12 cellular contexts compared by ENCODE assay signal in the genomic region with DNA sequence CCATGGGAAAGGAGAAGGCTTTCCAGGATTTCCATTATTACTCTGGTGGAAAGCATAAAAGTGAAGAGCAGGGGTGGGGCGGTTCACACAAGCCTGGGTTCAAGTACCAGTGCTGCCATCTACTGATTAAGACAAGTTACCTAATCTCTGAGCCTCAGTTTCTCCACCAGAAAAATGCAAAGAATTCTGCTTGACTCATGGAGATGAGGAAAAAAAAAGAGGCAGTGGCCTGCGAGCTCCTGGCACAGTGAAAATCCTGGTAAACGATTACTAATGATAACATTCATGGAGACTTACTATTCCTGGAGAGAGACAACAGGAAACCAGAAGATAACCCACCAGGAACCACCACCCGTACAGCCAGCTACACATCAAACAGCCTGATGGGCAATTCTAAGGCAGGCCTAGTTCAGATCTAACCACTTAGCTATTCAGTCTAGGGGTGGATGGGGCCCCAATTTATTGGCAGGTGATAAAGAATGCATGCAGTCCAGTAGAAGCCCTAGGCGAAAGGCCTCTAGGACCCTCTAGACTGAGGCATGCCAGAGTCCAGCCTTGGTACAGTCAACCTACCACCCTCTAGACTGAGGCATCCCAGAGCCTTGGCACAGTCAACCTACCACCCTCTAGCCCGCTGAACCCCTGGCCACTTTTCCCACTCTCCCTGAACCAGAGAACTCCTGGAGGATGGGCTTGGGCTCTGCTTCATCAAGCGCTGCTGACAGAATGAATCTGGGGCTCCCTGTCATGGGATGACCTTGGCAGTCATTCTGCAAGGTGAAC. TPM values are rescaled to one million over a fixed set of nuclear protein-coding genes. Genes with fewer than 3 reads are reported as not detected.
A peak's percentile ranks its signal among the peaks of the same experiment; 100 is the strongest.
DNase-seq lines count a peak whose midpoint lies in the region; ATAC-seq and TF ChIP-seq lines count a peak whose summit lies in the region.
"Had no signal": no experiment of that assay in that cellular context is flagged by ENCODE, and none has a peak within 500 bp of the region (broad histone marks: within the 10 kb centered on the region; RNA-seq: fewer than 3 reads in every experiment).

No MANE protein-coding gene starts in this region.

- peaks cover 61% of the 10 kb centered on the region for H3K4me1 ChIP-seq in A673 (ENCODE audit: insufficient read depth, low read length, poor library complexity, severe bottlenecking)

- H3K36me3 Mint-ChIP-seq in nephron progenitor cell (ENCODE audit: low read depth), result peaks cover 31% of the 10 kb centered on the region
- H3K36me3 Mint-ChIP-seq in effector memory CD8-positive, alpha-beta T cell (ENCODE audit: insufficient read depth), result no peaks in the 10 kb centered on the region
- H3K36me3 Mint-ChIP-seq: CD4-positive, CD25-positive, alpha-beta regulatory T cell had no signal

- H3K27ac ChIP-seq in A673 (ENCODE audit: low read depth, low read length, poor library complexity, severe bottlenecking) (peak overlapping the region; percentile 79), epithelial cell of prostate (peak overlapping the region; percentile 99)

- DNase-seq in A673 (ENCODE audit: low spot score) (no peak), MG63 (no peak), epithelial cell of prostate (ENCODE audit: low read depth, low spot score) (no peak), nephron progenitor cell (no peak), HUDEP-2 (lab: John Stamatoyannopoulos, UW; ENCODE audit: unreplicated experiment in 76 of 76) (no peak)
- DNase-seq in effector memory CD8-positive, alpha-beta T cell, result no peak
- DNase-seq in activated naive CD4-positive, alpha-beta T cell treated with Interleukin-2 at 50 U/mL for 16 hours, result no peak
- no peak for DNase-seq in stimulated activated naive CD8-positive, alpha-beta T cell treated with anti-CD3 and anti-CD28 coated beads, Interleukin-15, amount 100 ng/mL, for 72 hours
- DNase-seq: activated naive CD4-positive, alpha-beta T cell treated with anti-CD3 and anti-CD28 coated beads, Interleukin-2, amount 50 U/mL, for 16 hours; CD4-positive, CD25-positive, alpha-beta regulatory T cell; naive thymus-derived CD8-positive, alpha-beta T cell; RPMI8226 had no signal

- peaks cover 69% of the 10 kb centered on the region for H3K4me1 Mint-ChIP-seq in nephron progenitor cell
- peaks cover 8 to 11% of the 10 kb centered on the region in 2 donors for H3K4me1 Mint-ChIP-seq in effector memory CD8-positive, alpha-beta T cell (ENCODE audit: low read depth in 2 of 2)
- H3K4me1 Mint-ChIP-seq in stimulated activated naive CD8-positive, alpha-beta T cell treated with anti-CD3 and anti-CD28 coated beads, Interleukin-15, amount 100 ng/mL, for 72 hours, result peaks cover 16% of the 10 kb centered on the region

- no peaks in the 10 kb centered on the region for H3K9me3 ChIP-seq in A673 (ENCODE audit: low read depth, low read length, poor library complexity, severe bottlenecking)
- no peaks in the 10 kb centered on the region for H3K9me3 ChIP-seq in MG63

- H3K27me3 ChIP-seq in A673 (replicated peaks; ENCODE audit: insufficient read depth, low read depth, low read length, poor library complexity) (no peaks in the 10 kb centered on the region), MG63 (no peaks in the 10 kb centered on the region)

- TF ChIP-seq CTCF in A673 (conservative IDR thresholded peaks at IDR 0.05; ENCODE audit: low read depth, low read length) (0 out of 2 replicates have a peak, but pooled peaks have one; percentile 26), nephron progenitor cell (IDR thresholded peaks at IDR 0.05) (no peak)

- CTCF ChIA-PET in A673 (lab: Charles Lee), result interaction anchor here (0.6 kb wide), 1 partner anchor 76 kb away, joined by 3 read pairs; no protein-coding TSS in a partner anchor

- H3K9me3 Mint-ChIP-seq in nephron progenitor cell, result no peaks in the 10 kb centered on the region
- no peaks in the 10 kb centered on the region for H3K9me3 Mint-ChIP-seq in effector memory CD8-positive, alpha-beta T cell
- H3K9me3 Mint-ChIP-seq in stimulated activated naive CD8-positive, alpha-beta T cell treated with anti-CD3 and anti-CD28 coated beads, Interleukin-15, amount 100 ng/mL, for 72 hours, result no peaks in the 10 kb centered on the region
- H3K9me3 Mint-ChIP-seq: naive thymus-derived CD8-positive, alpha-beta T cell had no signal

- BruUV-seq in A673 (replicated peaks; lab: Mats Ljungman, UMichigan), result no TSS peak

- H3K4me3 ChIP-seq in A673 (ENCODE audit: low read depth, low read length, poor library complexity, severe bottlenecking) (peak overlapping the region; percentile 68), MG63 (peak overlapping the region; percentile 100)

- H3K27me3 Mint-ChIP-seq in nephron progenitor cell (ENCODE audit: low read depth, poor library complexity), result peaks cover 26% of the 10 kb centered on the region
- peaks cover 22 to 45% of the 10 kb centered on the region in 2 donors for H3K27me3 Mint-ChIP-seq in effector memory CD8-positive, alpha-beta T cell
- peaks cover 66% of the 10 kb centered on the region for H3K27me3 Mint-ChIP-seq in stimulated activated naive CD8-positive, alpha-beta T cell treated with anti-CD3 and anti-CD28 coated beads, Interleukin-15, amount 100 ng/mL, for 72 hours

- POLR2A ChIA-PET in A673 (lab: Charles Lee; ENCODE audit: low non-redundant PET), result no interaction called here

- no peak for ATAC-seq in effector memory CD8-positive, alpha-beta T cell (replicated peaks)
- no peak for ATAC-seq in stimulated activated naive CD8-positive, alpha-beta T cell treated with anti-CD3 and anti-CD28 coated beads, Interleukin-15, amount 100 ng/mL, for 72 hours
- ATAC-seq: naive thymus-derived CD8-positive, alpha-beta T cell had no signal

- intact Hi-C loops in A673 (cut with micrococcal nuclease; ENCODE audit: unreplicated experiment), result loop anchor here (5.0 kb wide), 1 partner anchor 116 kb away; the partner anchor contains the start of genes ANAPC13 and CEP63

- peak overlapping the region; percentile 57 for H3K27ac Mint-ChIP-seq in nephron progenitor cell
- H3K27ac Mint-ChIP-seq in effector memory CD8-positive, alpha-beta T cell, result no peak overlapping the region
- no peak overlapping the region for H3K27ac Mint-ChIP-seq in stimulated activated naive CD8-positive, alpha-beta T cell treated with anti-CD3 and anti-CD28 coated beads, Interleukin-15, amount 100 ng/mL, for 72 hours
- H3K27ac Mint-ChIP-seq: CD4-positive, CD25-positive, alpha-beta regulatory T cell; naive thymus-derived CD8-positive, alpha-beta T cell had no signal

- peaks cover 44% of the 10 kb centered on the region for H3K36me3 ChIP-seq in A673 (ENCODE audit: insufficient read depth, low read length, poor library complexity, severe bottlenecking)
- peaks cover 74% of the 10 kb centered on the region for H3K36me3 ChIP-seq in MG63

- H3K4me3 Mint-ChIP-seq in nephron progenitor cell, result peak overlapping the region; percentile 90
- no peak overlapping the region for H3K4me3 Mint-ChIP-seq in effector memory CD8-positive, alpha-beta T cell
- H3K4me3 Mint-ChIP-seq in stimulated activated naive CD8-positive, alpha-beta T cell treated with anti-CD3 and anti-CD28 coated beads, Interleukin-15, amount 100 ng/mL, for 72 hours, result no peak overlapping the region

RNA-seq across cellular contexts. Expression of gene AMOTL2, which starts 2.5 kb away (rescaled TPM):
- 38.9 and 59.6 TPM in 2 replicates for total RNA-seq in A673 (2021)
- total RNA-seq in MG63 (2014; rRNA removed; shearing (Covaris generic); ENCODE audit: low replicate concordance), result 172 and 180 TPM in 2 replicates
- total RNA-seq: CD4-positive, CD25-positive, alpha-beta regulatory T cell; naive thymus-derived CD8-positive, alpha-beta T cell had no signal
